In the genomic region with DNA sequence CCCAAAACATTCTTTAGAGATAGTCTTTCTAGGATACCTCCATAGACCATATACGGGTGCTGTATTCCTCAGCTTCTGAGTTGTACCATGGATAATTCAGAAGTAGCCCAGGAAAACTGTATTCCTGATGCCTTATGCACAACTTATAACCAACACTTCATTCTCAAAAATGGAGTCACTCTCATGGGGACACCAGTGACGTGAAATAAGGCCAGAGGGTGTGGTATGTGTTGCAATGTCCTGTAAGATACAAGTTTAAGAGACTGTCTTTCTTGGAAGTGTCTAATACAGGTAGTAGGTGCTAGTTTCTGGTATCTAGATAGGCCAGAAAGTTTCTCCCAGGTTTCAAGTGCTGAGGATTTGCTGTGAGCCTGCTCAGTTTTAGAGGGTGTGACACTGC, we compare ENCODE assay signal across 17 cellular contexts. TPM values are rescaled to one million over a fixed set of nuclear protein-coding genes. Genes with fewer than 3 reads are reported as not detected.
DNase-seq lines count a peak whose midpoint lies in the region; ATAC-seq lines count a peak whose summit lies in the region.
"Had no signal": no experiment of that assay in that cellular context is flagged by ENCODE, and none has a peak within 500 bp of the region (broad histone marks: within the 10 kb centered on the region; RNA-seq: fewer than 3 reads in every experiment).

No MANE protein-coding gene starts in this region.

- no peaks in the 10 kb centered on the region for H3K27me3 ChIP-seq in CD4-positive, alpha-beta memory T cell (ENCODE audit: insufficient read depth, low read length)
- H3K27me3 ChIP-seq: SJCRH30 had no signal

- peaks cover 55% of the 10 kb centered on the region for H3K36me3 ChIP-seq in CD4-positive, alpha-beta memory T cell (ENCODE audit: insufficient read depth, low read length)

- peaks cover 24% of the 10 kb centered on the region for H3K36me3 Mint-ChIP-seq in activated naive CD4-positive, alpha-beta T cell treated with anti-CD3 and anti-CD28 coated beads for 36 hours (ENCODE audit: low read depth)
- peaks cover 33 to 66% of the 10 kb centered on the region in 2 donors for H3K36me3 Mint-ChIP-seq in CD4-positive, alpha-beta memory T cell
- peaks cover 56% of the 10 kb centered on the region for H3K36me3 Mint-ChIP-seq in T-cell
- H3K36me3 Mint-ChIP-seq in immature natural killer cell, result peaks cover 4 to 16% (median 5%) of the 10 kb centered on the region in 3 donors

- DNase-seq in activated naive CD4-positive, alpha-beta T cell treated with anti-CD3 and anti-CD28 coated beads for 36 hours, result no peak
- DNase-seq in activated naive CD4-positive, alpha-beta T cell treated with Interleukin-2 at 50 U/mL for 16 hours, result no peak
- DNase-seq in CD4-positive, alpha-beta memory T cell, result no peak
- no peak for DNase-seq in T-cell
- no peak for DNase-seq in immature natural killer cell
- no peak for DNase-seq in DMS53 treated with DMSO at 0.1 percent for 48 hours (lab: John Stamatoyannopoulos, UW; ENCODE audit: unreplicated experiment)
- DNase-seq: ACHN, Caco-2, GDM1, NCI-H1105, NCI-H2081 treated with DMSO at 0.1 percent for 48 hours, NCI-H446 treated with DMSO at 0.1 percent for 48 hours, NCI-H69, SJCRH30 had no signal

- intact Hi-C loops in activated naive CD4-positive, alpha-beta T cell treated with anti-CD3 and anti-CD28 coated beads for 36 hours (cut with micrococcal nuclease), result no loop called here
- intact Hi-C loops in CD4-positive, alpha-beta memory T cell (cut with micrococcal nuclease), result loop anchor here (5.0 kb wide), 1 partner anchor 38 kb away; no protein-coding TSS in a partner anchor

- H3K27ac Mint-ChIP-seq in activated naive CD4-positive, alpha-beta T cell treated with anti-CD3 and anti-CD28 coated beads for 36 hours, result peak overlapping the region; percentile 24
- H3K27ac Mint-ChIP-seq in CD4-positive, alpha-beta memory T cell, result peak overlapping the region in 4 of 7 donors; percentile 49 to 85 (median 74)
- peak overlapping the region; percentile 53 to 79 for H3K27ac Mint-ChIP-seq in T-cell
- H3K27ac Mint-ChIP-seq in immature natural killer cell, result peak overlapping the region in 4 of 6 donors; percentile 28 to 70 (median 57)

- no peaks in the 10 kb centered on the region for H3K9me3 Mint-ChIP-seq in activated naive CD4-positive, alpha-beta T cell treated with anti-CD3 and anti-CD28 coated beads for 36 hours
- H3K9me3 Mint-ChIP-seq in CD4-positive, alpha-beta memory T cell, result no peaks in the 10 kb centered on the region
- H3K9me3 Mint-ChIP-seq in T-cell (no peaks in the 10 kb centered on the region), immature natural killer cell (no peaks in the 10 kb centered on the region)

- CTCF ChIA-PET in activated naive CD4-positive, alpha-beta T cell treated with anti-CD3 and anti-CD28 coated beads for 36 hours (lab: Charles Lee), result interaction anchor here (0.6 to 1.1 kb wide), 2 partner anchors 62 to 229 kb away, joined by 3 to 5 read pairs; no protein-coding TSS in a partner anchor
- CTCF ChIA-PET in CD4-positive, alpha-beta memory T cell (lab: Charles Lee; ENCODE audit: partially characterized antibody), result interaction anchor here (0.8 to 2.5 kb wide), 3 partner anchors 229 to 455 kb away, joined by 3 to 14 read pairs (median 5); no protein-coding TSS in a partner anchor
- CTCF ChIA-PET in T-cell (lab: Charles Lee), result no interaction called here

- H3K4me1 Mint-ChIP-seq in activated naive CD4-positive, alpha-beta T cell treated with anti-CD3 and anti-CD28 coated beads for 36 hours (ENCODE audit: low read depth), result peaks cover 13% of the 10 kb centered on the region
- H3K4me1 Mint-ChIP-seq in CD4-positive, alpha-beta memory T cell, result peaks cover 17 to 36% (median 23%) of the 10 kb centered on the region in 4 donors
- peaks cover 17 to 26% (median 20%) of the 10 kb centered on the region in 3 donors for H3K4me1 Mint-ChIP-seq in T-cell
- H3K4me1 Mint-ChIP-seq in immature natural killer cell, result peaks cover 0 to 9% of the 10 kb centered on the region in 2 donors

- no peak overlapping the region for H3K4me3 ChIP-seq in CD4-positive, alpha-beta memory T cell (ENCODE audit: low read length in 2 of 2)
- H3K4me3 ChIP-seq: SJCRH30 had no signal

- no peaks in the 10 kb centered on the region for H3K27me3 Mint-ChIP-seq in activated naive CD4-positive, alpha-beta T cell treated with anti-CD3 and anti-CD28 coated beads for 36 hours (ENCODE audit: low read depth)
- no peaks in the 10 kb centered on the region for H3K27me3 Mint-ChIP-seq in CD4-positive, alpha-beta memory T cell
- no peaks in the 10 kb centered on the region for H3K27me3 Mint-ChIP-seq in T-cell
- H3K27me3 Mint-ChIP-seq in immature natural killer cell (ENCODE audit: low read depth in 3 of 3), result peaks cover 0 to 2% (median 0%) of the 10 kb centered on the region in 3 donors

- no peak overlapping the region for H3K4me3 Mint-ChIP-seq in activated naive CD4-positive, alpha-beta T cell treated with anti-CD3 and anti-CD28 coated beads for 36 hours
- H3K4me3 Mint-ChIP-seq in CD4-positive, alpha-beta memory T cell, result no peak overlapping the region
- no peak overlapping the region for H3K4me3 Mint-ChIP-seq in T-cell
- no peak overlapping the region for H3K4me3 Mint-ChIP-seq in immature natural killer cell

- POLR2A ChIA-PET in CD4-positive, alpha-beta memory T cell (lab: Charles Lee; ENCODE audit: partially characterized antibody), result no interaction called here
- POLR2A ChIA-PET in T-cell (lab: Charles Lee), result no interaction called here

- H3K4me1 ChIP-seq in CD4-positive, alpha-beta memory T cell (ENCODE audit: insufficient read depth, low read length), result peaks cover 28% of the 10 kb centered on the region
- H3K4me1 ChIP-seq: Caco-2, SJCRH30 had no signal

- ATAC-seq in T-cell (replicated peaks in 1 of 4) (no peak), GM19395 (IDR thresholded peaks at IDR 0.05; ENCODE audit: unreplicated experiment) (no peak)
- ATAC-seq: Panc1 had no signal

- H3K27ac ChIP-seq in CD4-positive, alpha-beta memory T cell (ENCODE audit: low read depth, low read length), result no peak overlapping the region
- H3K27ac ChIP-seq: C4-2B, SJCRH30 had no signal

- no peaks in the 10 kb centered on the region for H3K9me3 ChIP-seq in CD4-positive, alpha-beta memory T cell (ENCODE audit: control insufficient read depth in 1 of 2, low read length in 2 of 2)
- H3K9me3 ChIP-seq: Caco-2, SJCRH30 had no signal

RNA-seq across cellular contexts. Expression of gene COX7A2L, which starts 36.1 kb away (rescaled TPM):
- total RNA-seq in activated naive CD4-positive, alpha-beta T cell treated with anti-CD3 and anti-CD28 coated beads for 36 hours, result 100 to 1,000 TPM; 150 to 152 TPM
- 10 to 100 TPM; 77.2 to 77.7 TPM for total RNA-seq in CD4-positive, alpha-beta memory T cell
- polyA plus RNA-seq in CD4-positive, alpha-beta memory T cell, result 100 to 1,000 TPM; 170 to 267 TPM
- total RNA-seq in T-cell, result 10 to 100 TPM; 59.6 to 76.4 (median 72.6) TPM
- polyA plus RNA-seq in immature natural killer cell, result 100 to 1,000 TPM; 172 to 205 (median 202) TPM

Comparison
In these comparisons a context has a peak if more than half of its experiments do, and no peak if none do; other contexts are left out.
1. H3K27ac Mint-ChIP-seq: peak in every context shown above with its lines; median percentile 74 in CD4-positive, alpha-beta memory T cell; 66 in T-cell; 57 in immature natural killer cell; 24 in activated naive CD4-positive, alpha-beta T cell treated with anti-CD3 and anti-CD28 coated beads for 36 hours.
2. CTCF ChIA-PET loops: an anchor here in activated naive CD4-positive, alpha-beta T cell treated with anti-CD3 and anti-CD28 coated beads for 36 hours (0.6 to 1.1 kb wide) and CD4-positive, alpha-beta memory T cell (0.8 to 2.5 kb wide); none called in T-cell.